ENCODE assay signal across 1 cellular context in genomic region chr12:131830335-131831020, GRCh38.
TF ChIP-seq lines count a peak whose summit lies in the region.

No MANE protein-coding gene starts in this region.

TF ChIP-seq in HepG2, 621 proteins besides CTCF, POLR2A, EP300 and RAD21 (continued from another document and continues in another):
- TF ChIP-seq AFF4 (CRISPR knock-in tag; IDR thresholded peaks at IDR 0.05) (no peak), ZNF75D (CRISPR knock-in tag; IDR thresholded peaks at IDR 0.05; ENCODE audit: borderline replicate concordance) (no peak), ZBTB7B (CRISPR knock-in tag; IDR thresholded peaks at IDR 0.05) (peak; percentile 50; the same call in 1 of the 2 replicates), ZNF564 (CRISPR knock-in tag; IDR thresholded peaks at IDR 0.05) (peak; percentile 62; the same call in 1 of the 2 replicates), PCBP1 (IDR thresholded peaks at IDR 0.05; ENCODE audit: borderline replicate concordance, low read depth, low read length) (0 out of 2 replicates have a peak, but pooled peaks have one; percentile 31), ELF1 (CRISPR knock-in tag; IDR thresholded peaks at IDR 0.05) (no peak), ZNF614 (CRISPR knock-in tag; IDR thresholded peaks at IDR 0.05; ENCODE audit: borderline replicate concordance) (peak; percentile 14; the same call in 1 of the 2 replicates), NONO (IDR thresholded peaks at IDR 0.05) (no peak), NONO (CRISPR knock-in tag; conservative IDR thresholded peaks at IDR 0.05) (peak; percentile 74), MXD1 (CRISPR knock-in tag; IDR thresholded peaks at IDR 0.05) (0 out of 2 replicates have a peak, but pooled peaks have one; percentile 13), ZBED4 (CRISPR knock-in tag; IDR thresholded peaks at IDR 0.05; ENCODE audit: borderline replicate concordance) (peak; percentile 63; the same call in 1 of the 2 replicates), DMAP1 (CRISPR knock-in tag; IDR thresholded peaks at IDR 0.05) (0 out of 2 replicates have a peak, but pooled peaks have one; percentile 29), HMGXB4 (CRISPR knock-in tag; IDR thresholded peaks at IDR 0.05; ENCODE audit: borderline replicate concordance in 1 of 2, low read depth in 1 of 2) (peak; percentile 58 to 74; a peak in 3 of 4 replicates), ZNF772 (CRISPR knock-in tag; IDR thresholded peaks at IDR 0.05) (0 out of 2 replicates have a peak, but pooled peaks have one; percentile 43), ARNT (IDR thresholded peaks at IDR 0.05) (no peak), KLF6 (CRISPR knock-in tag; IDR thresholded peaks at IDR 0.05) (0 out of 2 replicates have a peak, but pooled peaks have one; percentile 24), KDM3A (CRISPR knock-in tag; IDR thresholded peaks at IDR 0.05; ENCODE audit: low read depth) (peak; percentile 88; the same call in 1 of the 2 replicates), MAZ (IDR thresholded peaks at IDR 0.05; ENCODE audit: borderline replicate concordance, low read depth, low read length) (peak; percentile 23; the same call in 1 of the 2 replicates), MAZ (CRISPR knock-in tag; IDR thresholded peaks at IDR 0.05; ENCODE audit: low read depth) (peak; percentile 77), SOX13 (IDR thresholded peaks at IDR 0.05) (no peak), SOX13 (CRISPR knock-in tag; conservative IDR thresholded peaks at IDR 0.05 in 1 of 2, IDR thresholded peaks at IDR 0.05 in 1 of 2) (0 out of 4 replicates have a peak, but pooled peaks of 1 of the 2 experiments have one; percentile 17), KDM2A (CRISPR knock-in tag; IDR thresholded peaks at IDR 0.05; ENCODE audit: borderline replicate concordance, low read depth) (peak; percentile 65; the same call in 1 of the 2 replicates), ISL2 (CRISPR knock-in tag; IDR thresholded peaks at IDR 0.05) (peak; percentile 16; the same call in 1 of the 2 replicates), PATZ1 (CRISPR knock-in tag; IDR thresholded peaks at IDR 0.05) (peak; percentile 73), ZFX (CRISPR knock-in tag; IDR thresholded peaks at IDR 0.05; ENCODE audit: low read depth) (peak; percentile 55), U2AF2 (IDR thresholded peaks at IDR 0.05; ENCODE audit: low read depth, low read length) (no peak), PAF1 (CRISPR knock-in tag; IDR thresholded peaks at IDR 0.05) (no peak), ZNF605 (CRISPR knock-in tag; IDR thresholded peaks at IDR 0.05) (peak; percentile 43; the same call in 1 of the 2 replicates), ZFP91 (CRISPR knock-in tag; IDR thresholded peaks at IDR 0.05; ENCODE audit: borderline replicate concordance) (peak; percentile 55; the same call in 1 of the 2 replicates), ZFP90 (CRISPR knock-in tag; IDR thresholded peaks at IDR 0.05; ENCODE audit: borderline replicate concordance) (peak; percentile 23; the same call in 1 of the 2 replicates), ZNF777 (CRISPR knock-in tag; IDR thresholded peaks at IDR 0.05) (peak; percentile 90), ZBTB25 (CRISPR knock-in tag; IDR thresholded peaks at IDR 0.05) (0 out of 2 replicates have a peak, but pooled peaks have one; percentile 15), BCL3 (CRISPR knock-in tag; IDR thresholded peaks at IDR 0.05) (0 out of 2 replicates have a peak, but pooled peaks have one; percentile 40), ZNF337 (CRISPR knock-in tag; IDR thresholded peaks at IDR 0.05; ENCODE audit: borderline replicate concordance, low read depth) (no peak), ZSCAN31 (CRISPR knock-in tag; IDR thresholded peaks at IDR 0.05; ENCODE audit: low read depth) (peak; percentile 66; the same call in 1 of the 2 replicates), SPEN (CRISPR knock-in tag; IDR thresholded peaks at IDR 0.05; ENCODE audit: low read depth) (peak; percentile 52; the same call in 1 of the 2 replicates), ZNF234 (CRISPR knock-in tag; conservative IDR thresholded peaks at IDR 0.05) (0 out of 2 replicates have a peak, but pooled peaks have one; percentile 60), REPIN1 (CRISPR knock-in tag; IDR thresholded peaks at IDR 0.05; ENCODE audit: borderline replicate concordance, low read depth) (no peak), SALL1 (CRISPR knock-in tag; IDR thresholded peaks at IDR 0.05) (peak; percentile 50), SP4 (CRISPR knock-in tag; IDR thresholded peaks at IDR 0.05) (peak; percentile 49; the same call in 1 of the 2 replicates), CBX1 (IDR thresholded peaks at IDR 0.05; ENCODE audit: low read depth) (peak; percentile 31), ATF4 (CRISPR knock-in tag; IDR thresholded peaks at IDR 0.05) (0 out of 4 replicates have a peak, but pooled peaks of 1 of the 2 experiments have one; percentile 30)
